In the genomic region with DNA sequence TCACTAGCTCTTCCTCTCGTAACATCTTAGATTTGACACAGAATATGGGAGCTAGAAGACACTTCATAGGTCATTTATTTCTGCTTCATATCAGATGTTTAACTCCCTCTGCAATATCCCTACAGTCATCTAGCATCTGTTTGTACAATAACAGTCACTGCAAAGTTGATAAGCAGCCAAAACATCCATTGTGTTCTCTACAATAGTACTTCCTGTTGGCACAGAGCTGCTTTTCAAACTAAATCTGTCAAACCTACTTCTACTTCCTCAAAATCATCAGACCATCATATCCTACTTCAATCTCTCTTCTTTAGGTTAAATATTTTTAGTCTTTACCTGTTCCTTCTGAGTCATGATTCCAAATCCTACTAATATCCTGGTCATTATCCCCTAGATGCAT, we compare ENCODE assay signal across 9 cellular contexts.
A peak's percentile ranks its signal among the peaks of the same experiment; 100 is the strongest.
DNase-seq lines count a peak whose midpoint lies in the region; ATAC-seq and TF ChIP-seq lines count a peak whose summit lies in the region.
"Had no signal": no experiment of that assay in that cellular context is flagged by ENCODE, and none has a peak within 500 bp of the region (broad histone marks: within the 10 kb centered on the region; RNA-seq: fewer than 3 reads in every experiment).

No MANE protein-coding gene starts in this region.

- H3K4me3 ChIP-seq in fibroblast of pulmonary artery (replicated peaks; ENCODE audit: low read depth, low read length) = no peak overlapping the region
- H3K4me3 ChIP-seq in coronary artery = no peak overlapping the region

- DNase-seq in MV-4-11 (lab: John Stamatoyannopoulos, UW) (peak; percentile 21), fibroblast of pulmonary artery (ENCODE audit: low read depth) (peak; percentile 40), iPS-NIHi7 (ENCODE audit: extremely low spot score) (no peak), coronary artery (ENCODE audit: low spot score) (no peak), T-helper 2 cell (no peak)
- DNase-seq in stimulated activated CD4-positive, alpha-beta T cell treated with anti-CD3 and anti-CD28 coated beads, Interleukin-15, amount 100 ng/mL, for 24 hours = no peak

- TF ChIP-seq CTCF in fibroblast of pulmonary artery (IDR thresholded peaks at IDR 0.05; ENCODE audit: low read length, missing control alignments) (no peak), coronary artery (IDR thresholded peaks at IDR 0.05) (no peak)

- ATAC-seq in GM18499 (IDR thresholded peaks at IDR 0.05; ENCODE audit: insufficient read depth, unreplicated experiment) (peak; percentile 79), GM21576 (IDR thresholded peaks at IDR 0.05; ENCODE audit: unreplicated experiment) (peak; percentile 80)

- H3K27ac ChIP-seq in coronary artery = no peak overlapping the region
- H3K27ac ChIP-seq: RWPE1 had no signal

Comparison
In these comparisons a context has a peak if more than half of its experiments do, and no peak if none do; other contexts are left out.
1. DNase-seq: peak in MV-4-11 (single experiment) and fibroblast of pulmonary artery (single experiment); none in stimulated activated CD4-positive, alpha-beta T cell treated with anti-CD3 and anti-CD28 coated beads, Interleukin-15, amount 100 ng/mL, for 24 hours (single experiment), iPS-NIHi7 (single experiment), coronary artery (single experiment) and T-helper 2 cell (0 of 5).